ENCODE assay signal across 24 cellular contexts in genomic region chr7:28332031-28332430, GRCh38.
"Had no signal": no experiment of that assay in that cellular context is flagged by ENCODE, and none has a peak within 500 bp of the region (broad histone marks: within the 10 kb centered on the region; RNA-seq: fewer than 3 reads in every experiment).

No MANE protein-coding gene starts in this region.

- ATAC-seq: HepG2, Panc1, PC-3, Right ventricle myocardium inferior, SK-N-SH treated with all-trans-retinoic acid at 6 μM for 48 hours had no signal

- H3K27ac ChIP-seq: SJCRH30 had no signal

- H3K4me1 ChIP-seq: SJCRH30 had no signal

- H3K27me3 ChIP-seq: SJCRH30 had no signal

- DNase-seq: IMR-90, Kasumi-1, KG1, MV-4-11, NCI-H1048, NCI-H1105, NCI-H1417, NCI-H1436 treated with DMSO at 0.1 percent for 48 hours, NCI-H1694, NCI-H187 treated with DMSO at 0.1 percent for 48 hours, NCI-H2029 treated with DMSO at 0.1 percent for 48 hours, NCI-H2171 treated with DMSO at 0.1 percent for 48 hours, NCI-H345, NCI-H446 treated with DMSO at 0.1 percent for 48 hours, NCI-H510A treated with DMSO at 0.1 percent for 48 hours, NCI-H526 treated with DMSO at 0.1 percent for 48 hours, NCI-H748 treated with DMSO at 0.1 percent for 48 hours, PC-3, SHP77 treated with DMSO at 0.1 percent for 48 hours, SJCRH30 had no signal

- H3K9me3 ChIP-seq: SJCRH30 had no signal

- H3K36me3 ChIP-seq: SJCRH30 had no signal

- H3K4me3 ChIP-seq: SJCRH30 had no signal
